In the genomic region with DNA sequence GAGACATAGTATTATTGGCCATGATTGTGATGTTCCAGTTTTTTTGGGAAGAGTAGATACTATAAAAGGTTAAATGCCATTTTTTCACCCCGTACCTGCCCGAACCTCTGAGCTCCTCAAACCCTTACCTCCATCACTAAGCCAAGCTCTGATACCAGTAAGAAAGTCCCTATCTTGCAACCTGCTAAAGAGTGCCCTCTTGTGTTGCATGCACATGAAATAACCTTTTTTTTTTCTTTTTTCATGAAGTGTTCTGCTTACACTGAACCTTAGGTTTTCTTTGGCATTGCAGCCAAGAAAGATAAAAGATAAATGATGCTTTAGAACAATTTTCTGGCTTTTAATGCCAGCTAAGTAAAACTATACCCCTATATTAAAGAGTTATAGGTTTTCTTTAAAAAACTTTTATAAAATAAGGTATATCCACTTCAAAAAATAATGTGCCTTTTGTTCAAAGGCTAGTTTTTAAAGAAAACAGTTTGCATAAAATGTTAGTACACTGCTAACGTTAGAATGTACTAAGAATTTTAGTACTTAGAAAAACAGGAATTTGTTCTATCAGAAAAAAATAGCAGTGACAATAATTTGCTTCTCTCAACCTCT, we compare ENCODE assay signal across 8 cellular contexts.
DNase-seq lines count a peak whose midpoint lies in the region; ATAC-seq and TF ChIP-seq lines count a peak whose summit lies in the region.

No MANE protein-coding gene starts in this region.

- peak; percentile 74 for TF ChIP-seq RAD21 in HCT116 (IDR thresholded peaks at IDR 0.05; ENCODE audit: low read depth)

- H3K18ac ChIP-seq in mesendoderm (ENCODE audit: low read length) = no peak overlapping the region

- CTCF ChIA-PET in HCT116 (lab: Charles Lee) = interaction anchor here (0.7 to 1.5 kb wide), 9 partner anchors 9 to 343 kb away, joined by 3 to 29 read pairs (median 4); no protein-coding TSS in a partner anchor

- H3K27me3 ChIP-seq in HCT116 (ENCODE audit: insufficient read depth, low read length) (no peaks in the 10 kb centered on the region), breast epithelium (no peaks in the 10 kb centered on the region), mesendoderm (ENCODE audit: insufficient read depth, low read length, poor library complexity) (no peaks in the 10 kb centered on the region)

- DNase-seq in COLO668 (lab: John Stamatoyannopoulos, UW; ENCODE audit: unreplicated experiment) = peak; percentile 10
- DNase-seq in HCT116 (ENCODE audit: low read depth, low spot score) = peak; percentile 28
- peak; percentile 1 for DNase-seq in NCI-H524 treated with DMSO at 0.1 percent for 48 hours (lab: John Stamatoyannopoulos, UW)
- no peak for DNase-seq in breast epithelium (ENCODE audit: low spot score in 2 of 2)
- DNase-seq in mesendoderm = peak; percentile 81
- DNase-seq in GM19240 (ENCODE audit: insufficient read length, low spot score) = no peak

- H3K9me2 ChIP-seq in HCT116 (ENCODE audit: insufficient read depth) = no peaks in the 10 kb centered on the region

- no peak overlapping the region for H3K9ac ChIP-seq in HCT116 (ENCODE audit: low read length)
- no peak overlapping the region for H3K9ac ChIP-seq in mesendoderm (ENCODE audit: low read length)

- H3K4me3 ChIP-seq in HCT116 (replicated peaks in 1 of 2; ENCODE audit: low read depth in 1 of 2, low read length in 2 of 2) = no peak overlapping the region
- H3K4me3 ChIP-seq in breast epithelium = no peak overlapping the region
- H3K4me3 ChIP-seq in mesendoderm (ENCODE audit: low read length) = no peak overlapping the region

- H2BK5ac ChIP-seq in mesendoderm (ENCODE audit: low read length) = no peak overlapping the region

- H3K79me1 ChIP-seq in mesendoderm (ENCODE audit: low read length) = no peaks in the 10 kb centered on the region

- no peaks in the 10 kb centered on the region for H3K79me2 ChIP-seq in HCT116 (ENCODE audit: insufficient read depth, low read length)
- no peaks in the 10 kb centered on the region for H3K79me2 ChIP-seq in mesendoderm (ENCODE audit: control insufficient read depth, insufficient read depth, low read length)

- H3K4me2 ChIP-seq in HCT116 (ENCODE audit: low read length) (no peak overlapping the region), mesendoderm (ENCODE audit: low read length) (no peak overlapping the region)

- H3K9me3 ChIP-seq in HCT116 (ENCODE audit: control insufficient read depth in 1 of 2, insufficient read depth in 1 of 2, low read depth in 1 of 2, low read length in 2 of 2) (no peaks in the 10 kb centered on the region), breast epithelium (no peaks in the 10 kb centered on the region)

- RAD21 ChIA-PET in HCT116 (lab: Charles Lee; ENCODE audit: low non-redundant PET in 1 of 2, low total read pairs in 2 of 2, uncharacterized antibody in 2 of 2, unreplicated experiment in 2 of 2) = interaction anchor here (1.0 to 1.3 kb wide), 2 partner anchors 225 kb away, joined by 3 read pairs; no protein-coding TSS in a partner anchor

- WGBS in mesendoderm (ENCODE audit: extremely low coverage, insufficient coverage, low lambda C conversion rate) = no CpG with 5 or more reads among the region's 3 CpGs

- intact Hi-C loops in HCT116 (cut with micrococcal nuclease) = loop anchor here (1.0 kb wide), 1 partner anchor 225 kb away; no protein-coding TSS in a partner anchor
- intact Hi-C loops in breast epithelium (cut with DNase I; ENCODE audit: low total_unique reads) = no loop called here

- no peaks in the 10 kb centered on the region for H3K4me1 ChIP-seq in HCT116 (ENCODE audit: control insufficient read depth in 1 of 2, insufficient read depth in 2 of 2, low read length in 2 of 2)
- no peaks in the 10 kb centered on the region for H3K4me1 ChIP-seq in breast epithelium
- no peaks in the 10 kb centered on the region for H3K4me1 ChIP-seq in mesendoderm (ENCODE audit: control insufficient read depth, low read depth, low read length)

- H4K8ac ChIP-seq in mesendoderm (ENCODE audit: low read depth, low read length) = no peak overlapping the region

- no peak overlapping the region for H4K5ac ChIP-seq in mesendoderm (ENCODE audit: low read length)

- H3K56ac ChIP-seq in mesendoderm (ENCODE audit: low read length) = no peak overlapping the region

- no peak overlapping the region for H2BK120ac ChIP-seq in mesendoderm (ENCODE audit: low read depth, low read length)

- POLR2A ChIA-PET in HCT116 (lab: Charles Lee) = no interaction called here

- no peak overlapping the region for H3K4ac ChIP-seq in mesendoderm (ENCODE audit: low read depth, low read length)

- H2BK15ac ChIP-seq in mesendoderm (replicated peaks; ENCODE audit: low read depth) = no peak overlapping the region

- no peaks in the 10 kb centered on the region for H3K36me3 ChIP-seq in HCT116 (ENCODE audit: control insufficient read depth in 1 of 2, insufficient read depth in 2 of 2, low read length in 2 of 2)
- no peaks in the 10 kb centered on the region for H3K36me3 ChIP-seq in breast epithelium
- H3K36me3 ChIP-seq in mesendoderm (ENCODE audit: control insufficient read depth, insufficient read depth, low read length) = no peaks in the 10 kb centered on the region

- peak; percentile 58 to 74 (median 72) for TF ChIP-seq CTCF in HCT116 (IDR thresholded peaks at IDR 0.05 in 2 of 3, conservative IDR thresholded peaks at IDR 0.05 in 1 of 3; ENCODE audit: borderline replicate concordance in 1 of 3, insufficient read depth in 1 of 3, low read depth in 2 of 3, low read length in 2 of 3)
- peak in 2 of 3 donors; percentile 17 to 24 for TF ChIP-seq CTCF in breast epithelium (IDR thresholded peaks at IDR 0.05)

- BruUV-seq in HCT116 (replicated peaks; lab: Mats Ljungman, UMichigan) = no TSS peak

- no peak overlapping the region for H3K23ac ChIP-seq in mesendoderm (ENCODE audit: low read length)

- no peaks in the 10 kb centered on the region; the same call in 1 of the 2 replicates for H4K20me1 ChIP-seq in HCT116 (ENCODE audit: insufficient read depth)

- TF ChIP-seq POLR2A in HCT116 (IDR thresholded peaks at IDR 0.05; ENCODE audit: borderline replicate concordance, extremely low read depth, insufficient read depth, insufficient read length) (no peak), breast epithelium (IDR thresholded peaks at IDR 0.05) (no peak)

- H3K27ac ChIP-seq in HCT116 (ENCODE audit: low read depth, low read length) = no peak overlapping the region
- H3K27ac ChIP-seq in breast epithelium = no peak overlapping the region
- no peak overlapping the region for H3K27ac ChIP-seq in mesendoderm (ENCODE audit: low read depth, low read length)

- no peak overlapping the region for H2AK5ac ChIP-seq in mesendoderm (ENCODE audit: low read length)

- H2AFZ ChIP-seq in HCT116 (ENCODE audit: low read depth, low read length, poor library complexity, severe bottlenecking) = no peak overlapping the region

- ATAC-seq in HCT116 (peak; percentile 78), GM21528 (IDR thresholded peaks at IDR 0.05; ENCODE audit: low FRiP score, unreplicated experiment) (no peak), HG03095 (IDR thresholded peaks at IDR 0.05; ENCODE audit: unreplicated experiment) (no peak)

TF ChIP-seq in HCT116, 20 proteins besides CTCF, POLR2A, EP300 and RAD21:
- no peak for TF ChIP-seq SIN3A (IDR thresholded peaks at IDR 0.05; ENCODE audit: low read depth)
- TF ChIP-seq ZNF274 (IDR thresholded peaks at IDR 0.05; ENCODE audit: low read depth, low read length) = no peak
- no peak for TF ChIP-seq SRF (IDR thresholded peaks at IDR 0.05; ENCODE audit: low read depth)
- no peak for TF ChIP-seq ATF3 (IDR thresholded peaks at IDR 0.05)
- no peak for TF ChIP-seq ELF1 (IDR thresholded peaks at IDR 0.05; ENCODE audit: borderline replicate concordance, low read depth)
- no peak for TF ChIP-seq JUND (IDR thresholded peaks at IDR 0.05)
- TF ChIP-seq POLR2AphosphoS5 (IDR thresholded peaks at IDR 0.05; ENCODE audit: low read depth, low read length) = no peak
- TF ChIP-seq YY1 (IDR thresholded peaks at IDR 0.05; ENCODE audit: extremely low read depth, insufficient replicate concordance, low read depth, low read length) = no peak
- TF ChIP-seq ZFX (IDR thresholded peaks at IDR 0.05) = no peak
- TF ChIP-seq TCF7L2 (IDR thresholded peaks at IDR 0.05; ENCODE audit: borderline replicate concordance, extremely low read depth, insufficient read depth, insufficient read length) = no peak
- TF ChIP-seq, protein P1, sequence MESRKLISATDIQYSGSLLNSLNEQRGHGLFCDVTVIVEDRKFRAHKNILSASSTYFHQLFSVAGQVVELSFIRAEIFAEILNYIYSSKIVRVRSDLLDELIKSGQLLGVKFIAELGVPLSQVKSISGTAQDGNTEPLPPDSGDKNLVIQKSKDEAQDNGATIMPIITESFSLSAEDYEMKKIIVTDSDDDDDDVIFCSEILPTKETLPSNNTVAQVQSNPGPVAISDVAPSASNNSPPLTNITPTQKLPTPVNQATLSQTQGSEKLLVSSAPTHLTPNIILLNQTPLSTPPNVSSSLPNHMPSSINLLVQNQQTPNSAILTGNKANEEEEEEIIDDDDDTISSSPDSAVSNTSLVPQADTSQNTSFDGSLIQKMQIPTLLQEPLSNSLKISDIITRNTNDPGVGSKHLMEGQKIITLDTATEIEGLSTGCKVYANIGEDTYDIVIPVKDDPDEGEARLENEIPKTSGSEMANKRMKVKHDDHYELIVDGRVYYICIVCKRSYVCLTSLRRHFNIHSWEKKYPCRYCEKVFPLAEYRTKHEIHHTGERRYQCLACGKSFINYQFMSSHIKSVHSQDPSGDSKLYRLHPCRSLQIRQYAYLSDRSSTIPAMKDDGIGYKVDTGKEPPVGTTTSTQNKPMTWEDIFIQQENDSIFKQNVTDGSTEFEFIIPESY (IDR thresholded peaks at IDR 0.05; ENCODE audit: extremely low read depth, insufficient replicate concordance, low read length) = no peak
- no peak for TF ChIP-seq CEBPB (IDR thresholded peaks at IDR 0.05; ENCODE audit: low read depth)
- no peak for TF ChIP-seq EZH2phosphoT487 (IDR thresholded peaks at IDR 0.05; ENCODE audit: borderline replicate concordance)
- no peak for TF ChIP-seq MAX (IDR thresholded peaks at IDR 0.05)
- no peak for TF ChIP-seq EGR1 (IDR thresholded peaks at IDR 0.05; ENCODE audit: low read depth)
- no peak for TF ChIP-seq FOSL1 (IDR thresholded peaks at IDR 0.05; ENCODE audit: low read depth)
- TF ChIP-seq EZH2 (IDR thresholded peaks at IDR 0.05) = no peak
- TF ChIP-seq CBX3 (IDR thresholded peaks at IDR 0.05; ENCODE audit: low read depth) = no peak

Comparison
In these comparisons a context has a peak if more than half of its experiments do, and no peak if none do; other contexts are left out.
1. DNase-seq: peak in COLO668 (single experiment), HCT116 (single experiment), NCI-H524 treated with DMSO at 0.1 percent for 48 hours (single experiment) and mesendoderm (single experiment); none in breast epithelium (0 of 2) and GM19240 (single experiment).